1 cellular context compared by ENCODE assay signal in genomic region chr6:41965429-41966213, GRCh38.
TF ChIP-seq lines count a peak whose summit lies in the region.

No MANE protein-coding gene starts in this region.

TF ChIP-seq in K562, 482 proteins besides CTCF, POLR2A, EP300 and RAD21 (continued from another document):
- TF ChIP-seq ESRRB (CRISPR knock-in tag; IDR thresholded peaks at IDR 0.05; ENCODE audit: borderline replicate concordance), result no peak
